ENCODE assay signal across 31 cellular contexts in genomic region chr2:162916286-162916801, GRCh38.
"Had no signal": no experiment of that assay in that cellular context is flagged by ENCODE, and none has a peak within 500 bp of the region (broad histone marks: within the 10 kb centered on the region; RNA-seq: fewer than 3 reads in every experiment).

No MANE protein-coding gene starts in this region.

- H3K4me1 ChIP-seq: ascending aorta, esophagus muscularis mucosa, gastrocnemius medialis, heart left ventricle had no signal

- H3K4me3 Mint-ChIP-seq: activated CD4-positive, alpha-beta memory T cell treated with anti-CD3 and anti-CD28 coated beads for 36 hours; activated CD4-positive, alpha-beta T cell treated with anti-CD3 and anti-CD28 coated beads for 36 hours; activated CD4-positive, alpha-beta T cell treated with anti-CD3 and anti-CD28 coated beads, Interleukin-2, amount 10 ng/mL, durations not matched to agents 24 days and 14 days; activated CD8-positive, alpha-beta memory T cell treated with anti-CD3 and anti-CD28 coated beads, Interleukin-2, amount 10 ng/mL, durations not matched to agents 7 days and 5 days; activated CD8-positive, alpha-beta T cell treated with anti-CD3 and anti-CD28 coated beads, Interleukin-2, amount 10 ng/mL, durations not matched to agents 7 days and 5 days; activated naive CD4-positive, alpha-beta T cell treated with anti-CD3 and anti-CD28 coated beads, Interleukin-2, amount 10 ng/mL, durations not matched to agents 7 days and 5 days; activated naive CD8-positive, alpha-beta T cell treated with anti-CD3 and anti-CD28 coated beads, Interleukin-2, amount 10 ng/mL, durations not matched to agents 7 days and 5 days; activated T-helper 1 cell treated with anti-CD3 and anti-CD28 coated beads, Interleukin-12 subunit alpha, Interleukin-12 subunit beta, Interleukin-2, Interleukin-4 antibody, amounts not matched to agents 30 ng/mL and 10 ng/mL and 1 ng/mL, durations not matched to agents 14 hours and 24 hours and 36 hours; brain; central memory CD8-positive, alpha-beta T cell; effector memory CD8-positive, alpha-beta T cell had no signal

- H3K36me3 ChIP-seq: ascending aorta, esophagus muscularis mucosa, gastrocnemius medialis, heart left ventricle had no signal

- DNase-seq: activated CD4-positive, alpha-beta memory T cell treated with anti-CD3 and anti-CD28 coated beads for 36 hours; activated CD4-positive, alpha-beta T cell treated with anti-CD3 and anti-CD28 coated beads for 36 hours; activated CD4-positive, alpha-beta T cell treated with anti-CD3 and anti-CD28 coated beads, Interleukin-2, amount 10 ng/mL, durations not matched to agents 24 days and 14 days; activated CD4-positive, CD25-positive, alpha-beta regulatory T cell; activated CD4-positive, CD25-positive, alpha-beta regulatory T cell treated with anti-CD3 and anti-CD28 coated beads, Interleukin-2, amount 50 U/mL, for 72 hours; activated CD8-positive, alpha-beta memory T cell treated with anti-CD3 and anti-CD28 coated beads, Interleukin-2, amount 10 ng/mL, durations not matched to agents 7 days and 5 days; activated CD8-positive, alpha-beta memory T cell treated with anti-CD3 and anti-CD28 coated beads, Interleukin-2, amount 50 U/mL, for 4 hours; activated CD8-positive, alpha-beta T cell treated with anti-CD3 and anti-CD28 coated beads, Interleukin-2, amount 10 ng/mL, durations not matched to agents 7 days and 5 days; activated effector memory CD4-positive, alpha-beta T cell treated with anti-CD3 and anti-CD28 coated beads, Interleukin-2, amount 50 U/mL, for 16 hours; activated naive CD4-positive, alpha-beta T cell; activated naive CD4-positive, alpha-beta T cell treated with anti-CD3 and anti-CD28 coated beads, Interleukin-2, amount 10 ng/mL, durations not matched to agents 7 days and 5 days; activated naive CD8-positive, alpha-beta T cell treated with anti-CD3 and anti-CD28 coated beads, Interleukin-2, amount 10 ng/mL, durations not matched to agents 7 days and 5 days; activated T-cell treated with anti-CD3 and anti-CD28 coated beads, Interleukin-2, amount 50 U/mL, for 1 hour; activated T-cell treated with anti-CD3 and anti-CD28 coated beads, Interleukin-2, amount 50 U/mL, for 48 hours; cortex of kidney; dermis blood vessel endothelial cell; effector CD4-positive, alpha-beta T cell; effector memory CD8-positive, alpha-beta T cell; erythroblast; foreskin keratinocyte; gastrocnemius medialis; glutamatergic neuron; heart left ventricle; T-helper 2 cell had no signal

- H3K27me3 Mint-ChIP-seq: activated CD4-positive, alpha-beta memory T cell treated with anti-CD3 and anti-CD28 coated beads for 36 hours; activated CD4-positive, alpha-beta T cell treated with anti-CD3 and anti-CD28 coated beads for 36 hours; activated CD4-positive, alpha-beta T cell treated with anti-CD3 and anti-CD28 coated beads, Interleukin-2, amount 10 ng/mL, durations not matched to agents 24 days and 14 days; activated CD8-positive, alpha-beta memory T cell treated with anti-CD3 and anti-CD28 coated beads, Interleukin-2, amount 10 ng/mL, durations not matched to agents 7 days and 5 days; activated naive CD4-positive, alpha-beta T cell treated with anti-CD3 and anti-CD28 coated beads, Interleukin-2, amount 10 ng/mL, durations not matched to agents 7 days and 5 days; activated naive CD8-positive, alpha-beta T cell treated with anti-CD3 and anti-CD28 coated beads, Interleukin-2, amount 10 ng/mL, durations not matched to agents 7 days and 5 days; brain; central memory CD8-positive, alpha-beta T cell; effector memory CD8-positive, alpha-beta T cell had no signal

- H3K4me3 ChIP-seq: ascending aorta, esophagus muscularis mucosa, gastrocnemius medialis, heart left ventricle had no signal

- H3K27me3 ChIP-seq: ascending aorta, esophagus muscularis mucosa, foreskin keratinocyte, gastrocnemius medialis, heart left ventricle had no signal

- H3K36me3 Mint-ChIP-seq: activated CD4-positive, alpha-beta memory T cell treated with anti-CD3 and anti-CD28 coated beads for 36 hours; activated CD8-positive, alpha-beta memory T cell treated with anti-CD3 and anti-CD28 coated beads, Interleukin-2, amount 10 ng/mL, durations not matched to agents 7 days and 5 days; activated naive CD4-positive, alpha-beta T cell treated with anti-CD3 and anti-CD28 coated beads, Interleukin-2, amount 10 ng/mL, durations not matched to agents 7 days and 5 days; activated naive CD4-positive, alpha-beta T cell treated with anti-CD3 and anti-CD28 coated beads, Interleukin-2, amount 50 U/mL, for 72 hours; activated naive CD8-positive, alpha-beta T cell treated with anti-CD3 and anti-CD28 coated beads, Interleukin-2, amount 10 ng/mL, durations not matched to agents 7 days and 5 days; brain had no signal

- ATAC-seq: activated CD4-positive, alpha-beta T cell treated with anti-CD3 and anti-CD28 coated beads for 36 hours; activated CD8-positive, alpha-beta memory T cell treated with anti-CD3 and anti-CD28 coated beads, Interleukin-2, amount 10 ng/mL, durations not matched to agents 7 days and 5 days; activated CD8-positive, alpha-beta T cell treated with anti-CD3 and anti-CD28 coated beads, Interleukin-2, amount 10 ng/mL, durations not matched to agents 7 days and 5 days; activated naive CD4-positive, alpha-beta T cell treated with anti-CD3 and anti-CD28 coated beads, Interleukin-2, amount 50 U/mL, for 72 hours; effector memory CD8-positive, alpha-beta T cell; gastrocnemius medialis; heart left ventricle had no signal

- H3K27ac Mint-ChIP-seq: activated CD4-positive, alpha-beta memory T cell treated with anti-CD3 and anti-CD28 coated beads for 36 hours; activated CD4-positive, alpha-beta T cell treated with anti-CD3 and anti-CD28 coated beads for 36 hours; activated CD4-positive, alpha-beta T cell treated with anti-CD3 and anti-CD28 coated beads, Interleukin-2, amount 10 ng/mL, durations not matched to agents 24 days and 14 days; activated CD8-positive, alpha-beta memory T cell treated with anti-CD3 and anti-CD28 coated beads, Interleukin-2, amount 10 ng/mL, durations not matched to agents 7 days and 5 days; activated CD8-positive, alpha-beta T cell treated with anti-CD3 and anti-CD28 coated beads, Interleukin-2, amount 10 ng/mL, durations not matched to agents 7 days and 5 days; activated naive CD4-positive, alpha-beta T cell treated with anti-CD3 and anti-CD28 coated beads, Interleukin-2, amount 10 ng/mL, durations not matched to agents 7 days and 5 days; activated naive CD4-positive, alpha-beta T cell treated with anti-CD3 and anti-CD28 coated beads, Interleukin-2, amount 50 U/mL, for 72 hours; activated naive CD8-positive, alpha-beta T cell treated with anti-CD3 and anti-CD28 coated beads, Interleukin-2, amount 10 ng/mL, durations not matched to agents 7 days and 5 days; activated T-helper 1 cell treated with anti-CD3 and anti-CD28 coated beads, Interleukin-12 subunit alpha, Interleukin-12 subunit beta, Interleukin-2, Interleukin-4 antibody, amounts not matched to agents 30 ng/mL and 10 ng/mL and 1 ng/mL, durations not matched to agents 14 hours and 24 hours and 36 hours; activated T-helper 2 cell treated with anti-CD3 and anti-CD28 coated beads, Interferon-gamma antibody, Interleukin-2, Interleukin-4, amounts not matched to agents 10 μg/mL and 5 μg/mL and 100 μg/mL, durations not matched to agents 14 hours and 24 hours and 36 hours; brain; effector memory CD8-positive, alpha-beta T cell had no signal

- H3K9me3 ChIP-seq: ascending aorta, esophagus muscularis mucosa, gastrocnemius medialis, heart left ventricle had no signal

- H3K9me3 Mint-ChIP-seq: activated CD4-positive, alpha-beta T cell treated with anti-CD3 and anti-CD28 coated beads, Interleukin-2, amount 10 ng/mL, durations not matched to agents 24 days and 14 days; activated naive CD8-positive, alpha-beta T cell treated with anti-CD3 and anti-CD28 coated beads, Interleukin-2, amount 10 ng/mL, durations not matched to agents 7 days and 5 days; activated T-helper 1 cell treated with anti-CD3 and anti-CD28 coated beads, Interleukin-12 subunit alpha, Interleukin-12 subunit beta, Interleukin-2, Interleukin-4 antibody, amounts not matched to agents 30 ng/mL and 10 ng/mL and 1 ng/mL, durations not matched to agents 14 hours and 24 hours and 36 hours; activated T-helper 2 cell treated with anti-CD3 and anti-CD28 coated beads, Interferon-gamma antibody, Interleukin-2, Interleukin-4, amounts not matched to agents 10 μg/mL and 5 μg/mL and 100 μg/mL, durations not matched to agents 14 hours and 24 hours and 36 hours had no signal

- H3K4me1 Mint-ChIP-seq: activated CD4-positive, alpha-beta T cell treated with anti-CD3 and anti-CD28 coated beads for 36 hours; activated CD4-positive, alpha-beta T cell treated with anti-CD3 and anti-CD28 coated beads, Interleukin-2, amount 10 ng/mL, durations not matched to agents 24 days and 14 days; activated CD8-positive, alpha-beta memory T cell treated with anti-CD3 and anti-CD28 coated beads, Interleukin-2, amount 10 ng/mL, durations not matched to agents 7 days and 5 days; activated naive CD4-positive, alpha-beta T cell treated with anti-CD3 and anti-CD28 coated beads, Interleukin-2, amount 10 ng/mL, durations not matched to agents 7 days and 5 days; activated naive CD8-positive, alpha-beta T cell treated with anti-CD3 and anti-CD28 coated beads, Interleukin-2, amount 10 ng/mL, durations not matched to agents 7 days and 5 days; brain; central memory CD8-positive, alpha-beta T cell had no signal

- H3K27ac ChIP-seq: ascending aorta, esophagus muscularis mucosa, foreskin keratinocyte, gastrocnemius medialis, heart left ventricle had no signal
